Comparison of ENCODE assay signal across 11 cellular contexts in the genomic region with DNA sequence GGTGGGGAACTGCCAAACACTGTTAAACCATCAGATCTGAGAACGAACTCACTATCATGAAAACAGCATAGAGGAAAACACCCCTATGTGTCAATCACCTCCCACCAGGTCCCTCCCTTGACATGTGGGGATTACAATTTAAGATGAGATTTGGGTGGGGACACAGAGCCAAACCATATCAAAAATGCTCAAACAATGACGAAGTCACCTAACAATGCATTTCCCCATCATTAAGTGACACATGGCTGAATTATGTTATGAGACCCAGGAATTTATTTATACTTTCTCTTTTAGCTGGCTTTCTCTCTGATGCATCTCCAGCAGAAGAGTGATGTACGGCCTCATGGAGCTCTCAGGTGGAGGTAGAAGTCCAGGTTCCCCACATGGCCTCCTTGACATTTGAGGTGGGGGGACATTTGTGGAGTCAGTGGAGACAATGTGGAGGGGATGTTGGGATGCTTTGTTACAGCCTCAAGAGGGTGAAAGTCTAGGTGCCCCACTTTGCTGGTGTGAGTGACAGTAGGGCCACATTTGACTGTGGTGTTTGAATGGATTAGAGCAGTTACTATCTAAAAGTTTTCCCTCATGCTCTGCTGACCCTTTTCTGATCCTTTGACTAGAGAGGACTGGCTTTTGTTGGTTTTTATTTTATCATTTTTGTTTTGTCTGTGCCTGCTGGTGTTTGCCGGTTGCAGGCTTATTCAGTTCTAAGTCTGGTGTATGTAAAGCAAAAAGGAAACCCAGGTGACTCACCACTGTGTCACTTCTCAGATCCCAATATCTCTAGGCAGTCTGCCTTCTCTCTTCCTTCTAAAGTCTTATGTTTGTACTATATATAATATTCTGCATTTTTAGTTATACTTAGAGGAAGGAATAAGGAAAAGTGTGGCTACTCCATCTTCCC. TPM values are rescaled to one million over a fixed set of nuclear protein-coding genes. Genes with fewer than 3 reads are reported as not detected.
DNase-seq lines count a peak whose midpoint lies in the region; ATAC-seq and TF ChIP-seq lines count a peak whose summit lies in the region.
"Had no signal": no experiment of that assay in that cellular context is flagged by ENCODE, and none has a peak within 500 bp of the region (broad histone marks: within the 10 kb centered on the region; RNA-seq: fewer than 3 reads in every experiment).

No MANE protein-coding gene starts in this region.

- CTCF ChIA-PET in SK-N-SH (lab: Yijun Ruan, JAX): interaction anchor here (1.0 kb wide), 1 partner anchor 14 kb away, joined by 4 read pairs; no protein-coding TSS in a partner anchor

- TF ChIP-seq EP300 in SK-N-SH (IDR thresholded peaks at IDR 0.05; ENCODE audit: borderline replicate concordance in 1 of 2, low read depth in 1 of 2, low read length in 1 of 2): peak in 1 of 2 experiments; percentile 58; a peak in 1 of 4 replicates
- TF ChIP-seq EP300 in suprapubic skin (IDR thresholded peaks at IDR 0.05): no peak

- peak overlapping the region; percentile 58 for H2AFZ ChIP-seq in SK-N-SH (ENCODE audit: low read depth)

- 23% methylated on average over 4 of the region's 4 CpGs for WGBS in SK-N-SH (ENCODE audit: low lambda C conversion rate)
- 73% methylated on average over 4 of the region's 4 CpGs for WGBS in suprapubic skin
- WGBS in adrenal gland, 4 donors: 71 to 83% (median 73%) methylated on average over 4 of the region's 4 CpGs

- no peaks in the 10 kb centered on the region for H3K9me2 ChIP-seq in SK-N-SH

- H3K4me1 ChIP-seq in SK-N-SH (ENCODE audit: control insufficient read depth in 1 of 2, insufficient read depth in 2 of 2, low read depth in 1 of 2, low read length in 1 of 2) (peaks cover 0 to 11% of the 10 kb centered on the region in 2 experiments; a peak in 3 of 4 replicates), Peyer's patch (no peaks in the 10 kb centered on the region), suprapubic skin (no peaks in the 10 kb centered on the region), adrenal gland (replicated peaks in 1 of 2) (no peaks in the 10 kb centered on the region)

- H4K20me1 ChIP-seq in SK-N-SH (ENCODE audit: insufficient read depth): no peaks in the 10 kb centered on the region

- H3K27me3 ChIP-seq in SK-N-SH (ENCODE audit: insufficient read depth) (no peaks in the 10 kb centered on the region), Peyer's patch (no peaks in the 10 kb centered on the region), suprapubic skin (no peaks in the 10 kb centered on the region), adrenal gland (peaks cover 3% of the 10 kb centered on the region)

- ATAC-seq in GM18499 (IDR thresholded peaks at IDR 0.05; ENCODE audit: insufficient read depth, unreplicated experiment) (peak; percentile 75), HG02588 (IDR thresholded peaks at IDR 0.05; ENCODE audit: unreplicated experiment) (peak; percentile 70)

- no peak for DNase-seq in SK-N-SH
- peak; percentile 48 for DNase-seq in hepatic stellate cell (ENCODE audit: low spot score)
- no peak for DNase-seq in Peyer's patch
- no peak for DNase-seq in suprapubic skin (ENCODE audit: low spot score in 2 of 2)
- DNase-seq in adrenal gland: no peak
- no peak for DNase-seq in NCI-H1092 treated with DMSO at 0.1 percent for 48 hours (lab: John Stamatoyannopoulos, UW)
- DNase-seq: NCI-H526 had no signal

- peaks cover 29% of the 10 kb centered on the region for H3F3A ChIP-seq in SK-N-SH (replicated peaks; ENCODE audit: insufficient read depth)

- H3K36me3 ChIP-seq in SK-N-SH (replicated peaks in 1 of 2; ENCODE audit: control insufficient read depth in 1 of 2, insufficient read depth in 2 of 2, low read length in 1 of 2): peaks cover 0 to 6% of the 10 kb centered on the region in 2 experiments
- no peaks in the 10 kb centered on the region for H3K36me3 ChIP-seq in Peyer's patch
- no peaks in the 10 kb centered on the region for H3K36me3 ChIP-seq in suprapubic skin
- no peaks in the 10 kb centered on the region for H3K36me3 ChIP-seq in adrenal gland (replicated peaks in 1 of 2)

- peak overlapping the region; percentile 68; the same call in 1 of the 2 replicates for H3K9ac ChIP-seq in SK-N-SH

- H3K4me3 ChIP-seq in SK-N-SH (ENCODE audit: low read depth in 2 of 2, low read length in 1 of 2): peak overlapping the region in 1 of 2 experiments; percentile 56; a peak in 3 of 4 replicates
- H3K4me3 ChIP-seq in Peyer's patch: no peak overlapping the region
- H3K4me3 ChIP-seq in suprapubic skin: no peak overlapping the region
- no peak overlapping the region for H3K4me3 ChIP-seq in adrenal gland

- H3K4me2 ChIP-seq in SK-N-SH: peak overlapping the region; percentile 86

- intact Hi-C loops in adrenal gland (cut with DNase I): no loop called here

- H3K9me3 ChIP-seq in SK-N-SH (no peaks in the 10 kb centered on the region), Peyer's patch (no peaks in the 10 kb centered on the region), suprapubic skin (no peaks in the 10 kb centered on the region), adrenal gland (replicated peaks in 1 of 3) (no peaks in the 10 kb centered on the region)

- no peak for TF ChIP-seq POLR2A in Peyer's patch (IDR thresholded peaks at IDR 0.05)
- no peak for TF ChIP-seq POLR2A in suprapubic skin (IDR thresholded peaks at IDR 0.05)
- no peak for TF ChIP-seq POLR2A in adrenal gland (IDR thresholded peaks at IDR 0.05)

- H3K27ac ChIP-seq in SK-N-SH (ENCODE audit: low read depth in 2 of 2, low read length in 1 of 2) (peak overlapping the region; percentile 58 to 92), Peyer's patch (no peak overlapping the region), suprapubic skin (no peak overlapping the region), adrenal gland (no peak overlapping the region)

- H3K79me2 ChIP-seq in SK-N-SH (ENCODE audit: insufficient read depth): no peaks in the 10 kb centered on the region

- TF ChIP-seq CTCF in SK-N-SH (IDR thresholded peaks at IDR 0.05) (no peak), Peyer's patch (IDR thresholded peaks at IDR 0.05) (no peak), suprapubic skin (IDR thresholded peaks at IDR 0.05) (no peak), adrenal gland (IDR thresholded peaks at IDR 0.05) (no peak)

- no peak for TF ChIP-seq RAD21 in SK-N-SH (IDR thresholded peaks at IDR 0.05; ENCODE audit: low read length)

- POLR2A ChIA-PET in SK-N-SH (lab: Yijun Ruan, JAX): no interaction called here

TF ChIP-seq in SK-N-SH, 30 proteins besides CTCF, POLR2A, EP300 and RAD21:
- TF ChIP-seq JUND (IDR thresholded peaks at IDR 0.05) (peak; percentile 87), TEAD4 (IDR thresholded peaks at IDR 0.05; ENCODE audit: borderline replicate concordance, insufficient read depth) (0 out of 2 replicates have a peak, but pooled peaks have one; percentile 47), TAF1 (IDR thresholded peaks at IDR 0.05; ENCODE audit: borderline replicate concordance, low read depth, low read length) (no peak), TCF12 (IDR thresholded peaks at IDR 0.05) (peak; percentile 86), POLR2AphosphoS5 (IDR thresholded peaks at IDR 0.05; ENCODE audit: low read depth, low read length) (peak; percentile 39; the same call in 1 of the 2 replicates), YY1 (IDR thresholded peaks at IDR 0.05; ENCODE audit: low read depth) (peak; percentile 22; the same call in 1 of the 2 replicates), SIN3A (IDR thresholded peaks at IDR 0.05; ENCODE audit: borderline replicate concordance, low read depth, low read length) (no peak), GATA2 (CRISPR knock-in tag; IDR thresholded peaks at IDR 0.05) (no peak), FOSL2 (IDR thresholded peaks at IDR 0.05; ENCODE audit: borderline replicate concordance, low read depth) (peak; percentile 89), NFIC (IDR thresholded peaks at IDR 0.05; ENCODE audit: borderline replicate concordance) (peak; percentile 26; the same call in 1 of the 2 replicates)
- TF ChIP-seq, protein P1, sequence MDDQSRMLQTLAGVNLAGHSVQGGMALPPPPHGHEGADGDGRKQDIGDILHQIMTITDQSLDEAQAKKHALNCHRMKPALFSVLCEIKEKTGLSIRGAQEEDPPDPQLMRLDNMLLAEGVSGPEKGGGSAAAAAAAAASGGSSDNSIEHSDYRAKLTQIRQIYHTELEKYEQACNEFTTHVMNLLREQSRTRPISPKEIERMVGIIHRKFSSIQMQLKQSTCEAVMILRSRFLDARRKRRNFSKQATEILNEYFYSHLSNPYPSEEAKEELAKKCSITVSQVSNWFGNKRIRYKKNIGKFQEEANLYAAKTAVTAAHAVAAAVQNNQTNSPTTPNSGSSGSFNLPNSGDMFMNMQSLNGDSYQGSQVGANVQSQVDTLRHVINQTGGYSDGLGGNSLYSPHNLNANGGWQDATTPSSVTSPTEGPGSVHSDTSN (IDR thresholded peaks at IDR 0.05): peak; percentile 69
- TF ChIP-seq, protein P2, sequence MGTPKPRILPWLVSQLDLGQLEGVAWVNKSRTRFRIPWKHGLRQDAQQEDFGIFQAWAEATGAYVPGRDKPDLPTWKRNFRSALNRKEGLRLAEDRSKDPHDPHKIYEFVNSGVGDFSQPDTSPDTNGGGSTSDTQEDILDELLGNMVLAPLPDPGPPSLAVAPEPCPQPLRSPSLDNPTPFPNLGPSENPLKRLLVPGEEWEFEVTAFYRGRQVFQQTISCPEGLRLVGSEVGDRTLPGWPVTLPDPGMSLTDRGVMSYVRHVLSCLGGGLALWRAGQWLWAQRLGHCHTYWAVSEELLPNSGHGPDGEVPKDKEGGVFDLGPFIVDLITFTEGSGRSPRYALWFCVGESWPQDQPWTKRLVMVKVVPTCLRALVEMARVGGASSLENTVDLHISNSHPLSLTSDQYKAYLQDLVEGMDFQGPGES (IDR thresholded peaks at IDR 0.05; ENCODE audit: low read depth, low read length): no peak
TF ChIP-seq in SK-N-SH: peak in this region for 8.

RNA-seq across cellular contexts. Expression of a gene that starts 18.5 kb away (rescaled TPM):
- polyA plus RNA-seq in SK-N-SH (2012; rRNA removed) (82.2 and 91.5 TPM in 2 replicates), adrenal gland (1 to 10 TPM; 4.2 to 6.9 (median 5.5) TPM)
- 82.3 and 82.9 TPM in 2 replicates for polyA plus RNA-seq in SK-N-SH (2012; cell fraction: cytosol; rRNA removed)
- 97.1 and 145 TPM in 2 replicates for polyA plus RNA-seq in SK-N-SH (2012; cell fraction: nucleus; rRNA removed)
- total RNA-seq in Peyer's patch (10 to 100 TPM; 19.8 to 35.0 (median 27.8) TPM), suprapubic skin (10 to 100 TPM in 1 of 4 donors, 1 to 10 TPM in 3; 3.6 to 15.7 (median 4.9) TPM), adrenal gland (10 to 100 TPM in 2 of 8 donors, 1 to 10 TPM in 6; 4.7 to 17.1 (median 6.8) TPM)

RNA-seq across cellular contexts. Expression of a gene that starts 38.3 kb away (rescaled TPM):
- polyA plus RNA-seq in SK-N-SH (2012; rRNA removed) (1.8 and 2.0 TPM in 2 replicates), adrenal gland (not detected)
- polyA plus RNA-seq in SK-N-SH (2012; cell fraction: cytosol; rRNA removed): 1.5 and 1.8 TPM in 2 replicates
- 3.8 and 7.4 TPM in 2 replicates for polyA plus RNA-seq in SK-N-SH (2012; cell fraction: nucleus; rRNA removed)
- total RNA-seq in Peyer's patch (under 1 TPM in 3 of 4 donors, not detected in 1; 0.18 to 0.94 (median 0.47) TPM), suprapubic skin (1 to 10 TPM in 1 of 4 donors, under 1 TPM in 3; 0.49 to 2.8 (median 0.69) TPM), adrenal gland (under 1 TPM in 2 of 8 donors, not detected in 6; 0.08 to 0.11 TPM)
- total RNA-seq: urinary bladder had no signal
- polyA plus RNA-seq: neural cell, urinary bladder had no signal

Comparison
In these comparisons a context has a peak if more than half of its experiments do, and no peak if none do; other contexts are left out.
1. H3K27ac ChIP-seq: peak in SK-N-SH (2 of 2); none in Peyer's patch (0 of 4), suprapubic skin (single experiment) and adrenal gland (0 of 5).